Comparison of ENCODE assay signal across 12 cellular contexts in the genomic region with DNA sequence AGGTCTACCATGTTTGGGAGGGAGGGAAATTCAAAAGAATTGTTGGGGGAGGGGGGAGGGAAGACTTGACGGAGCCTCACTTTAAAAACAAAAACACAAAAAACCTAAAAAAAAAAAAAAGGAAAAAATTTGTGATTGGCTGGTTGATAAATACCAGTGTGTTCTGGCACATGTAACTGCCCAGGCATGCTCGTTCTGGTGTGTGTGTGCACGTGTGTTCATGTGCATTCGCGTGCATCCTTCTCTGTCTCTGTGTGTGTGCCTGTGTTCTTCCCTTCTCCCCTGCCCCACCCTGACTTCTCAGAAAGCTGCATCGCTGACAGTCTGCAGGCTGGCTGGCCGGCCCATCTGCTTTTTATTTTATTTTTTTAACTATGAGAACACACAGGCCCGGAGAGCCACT. TPM values are rescaled to one million over a fixed set of nuclear protein-coding genes. Genes with fewer than 3 reads are reported as not detected.
DNase-seq lines count a peak whose midpoint lies in the region; ATAC-seq and TF ChIP-seq lines count a peak whose summit lies in the region.
"Had no signal": no experiment of that assay in that cellular context is flagged by ENCODE, and none has a peak within 500 bp of the region (broad histone marks: within the 10 kb centered on the region; RNA-seq: fewer than 3 reads in every experiment).

No MANE protein-coding gene starts in this region.

- H3K27me3 Mint-ChIP-seq in activated T-helper 2 cell treated with anti-CD3 and anti-CD28 coated beads, Interferon-gamma antibody, Interleukin-2, Interleukin-4, amounts not matched to agents 10 μg/mL and 5 μg/mL and 100 μg/mL, durations not matched to agents 14 hours and 24 hours and 36 hours (ENCODE audit: low read depth) = no peaks in the 10 kb centered on the region

- no peak for TF ChIP-seq POLR2A in vagina (IDR thresholded peaks at IDR 0.05)

- peaks cover 51% of the 10 kb centered on the region for H3K36me3 Mint-ChIP-seq in activated T-helper 2 cell treated with anti-CD3 and anti-CD28 coated beads, Interferon-gamma antibody, Interleukin-2, Interleukin-4, amounts not matched to agents 10 μg/mL and 5 μg/mL and 100 μg/mL, durations not matched to agents 14 hours and 24 hours and 36 hours (ENCODE audit: low read depth)

- intact Hi-C loops in activated T-helper 2 cell treated with anti-CD3 and anti-CD28 coated beads, Interferon-gamma antibody, Interleukin-2, Interleukin-4, amounts not matched to agents 10 μg/mL and 5 μg/mL and 100 μg/mL, durations not matched to agents 14 hours and 24 hours and 36 hours (cut with micrococcal nuclease) = loop anchor here (2.0 to 10.0 kb wide), 2 partner anchors 23 to 419 kb away; a partner anchor contains a TSS
- intact Hi-C loops in lower lobe of right lung (cut with DNase I) = no loop called here
- intact Hi-C loops in vagina (cut with DNase I) = no loop called here

- no peak overlapping the region for H3K4me3 ChIP-seq in lower lobe of right lung
- H3K4me3 ChIP-seq in vagina = no peak overlapping the region
- H3K4me3 ChIP-seq: smooth muscle cell had no signal

- no peaks in the 10 kb centered on the region for H3K9me3 Mint-ChIP-seq in activated T-helper 2 cell treated with anti-CD3 and anti-CD28 coated beads, Interferon-gamma antibody, Interleukin-2, Interleukin-4, amounts not matched to agents 10 μg/mL and 5 μg/mL and 100 μg/mL, durations not matched to agents 14 hours and 24 hours and 36 hours

- H3K27ac ChIP-seq in lower lobe of right lung (peak overlapping the region; percentile 53), vagina (peak overlapping the region; percentile 45)

- no peaks in the 10 kb centered on the region for H3K27me3 ChIP-seq in lower lobe of right lung (ENCODE audit: low read depth)
- no peaks in the 10 kb centered on the region for H3K27me3 ChIP-seq in vagina

- H3K9me3 ChIP-seq in lower lobe of right lung (no peaks in the 10 kb centered on the region), vagina (no peaks in the 10 kb centered on the region)

- peak; percentile 36 for DNase-seq in stimulated activated CD4-positive, alpha-beta T cell treated with anti-CD3 and anti-CD28 coated beads, Interleukin-15, amount 100 ng/mL, for 24 hours
- no peak for DNase-seq in stimulated activated CD4-positive, alpha-beta T cell treated with anti-CD3 and anti-CD28 coated beads, Interleukin-1b, Interleukin-23, amount 100 ng/mL, for 48 hours
- peak; percentile 37 for DNase-seq in activated T-helper 2 cell treated with anti-CD3 and anti-CD28 coated beads, Interferon-gamma antibody, Interleukin-2, Interleukin-4, amounts not matched to agents 10 μg/mL and 5 μg/mL and 100 μg/mL, durations not matched to agents 14 hours and 24 hours and 36 hours (ENCODE audit: low spot score)
- DNase-seq in lower lobe of right lung = no peak
- DNase-seq in vagina (ENCODE audit: extremely low spot score in 2 of 2) = no peak
- DNase-seq in NCI-H1417 treated with DMSO at 0.1 percent for 48 hours (lab: John Stamatoyannopoulos, UW) = no peak
- DNase-seq: AML-193, NCI-H1694 treated with DMSO at 0.1 percent for 48 hours, OCI-M1 had no signal

- TF ChIP-seq CTCF in lower lobe of right lung (IDR thresholded peaks at IDR 0.05) (no peak), vagina (IDR thresholded peaks at IDR 0.05) (no peak)

- H3K4me1 Mint-ChIP-seq in activated T-helper 2 cell treated with anti-CD3 and anti-CD28 coated beads, Interferon-gamma antibody, Interleukin-2, Interleukin-4, amounts not matched to agents 10 μg/mL and 5 μg/mL and 100 μg/mL, durations not matched to agents 14 hours and 24 hours and 36 hours (ENCODE audit: low read depth) = peaks cover 71% of the 10 kb centered on the region

- peak overlapping the region; percentile 75 for H3K4me3 Mint-ChIP-seq in activated T-helper 2 cell treated with anti-CD3 and anti-CD28 coated beads, Interferon-gamma antibody, Interleukin-2, Interleukin-4, amounts not matched to agents 10 μg/mL and 5 μg/mL and 100 μg/mL, durations not matched to agents 14 hours and 24 hours and 36 hours (ENCODE audit: low read depth)

- peaks cover 18% of the 10 kb centered on the region for H3K4me1 ChIP-seq in lower lobe of right lung
- peaks cover 11% of the 10 kb centered on the region for H3K4me1 ChIP-seq in vagina

- ATAC-seq in lower lobe of right lung (no peak), HG02852 (IDR thresholded peaks at IDR 0.05; ENCODE audit: unreplicated experiment) (no peak), HG02798 (IDR thresholded peaks at IDR 0.05; ENCODE audit: poor library complexity, unreplicated experiment) (no peak)

- H3K36me3 ChIP-seq in lower lobe of right lung = peaks cover 70% of the 10 kb centered on the region
- H3K36me3 ChIP-seq in vagina = peaks cover 0 to 40% of the 10 kb centered on the region in 2 donors

- H3K27ac Mint-ChIP-seq in activated T-helper 2 cell treated with anti-CD3 and anti-CD28 coated beads, Interferon-gamma antibody, Interleukin-2, Interleukin-4, amounts not matched to agents 10 μg/mL and 5 μg/mL and 100 μg/mL, durations not matched to agents 14 hours and 24 hours and 36 hours = peak overlapping the region; percentile 97

RNA-seq across cellular contexts. Expression of a gene that starts 22.6 kb away (rescaled TPM):
- 142 and 160 TPM in 2 replicates for total RNA-seq in activated T-helper 2 cell treated with anti-CD3 and anti-CD28 coated beads, Interferon-gamma antibody, Interleukin-2, Interleukin-4, amounts not matched to agents 10 μg/mL and 5 μg/mL and 100 μg/mL, durations not matched to agents 14 hours and 24 hours and 36 hours
- 38.1 TPM for total RNA-seq in lower lobe of right lung
- 41.0 TPM for total RNA-seq in vagina

RNA-seq across cellular contexts. Expression of a gene that starts 46.7 kb away (rescaled TPM):
- total RNA-seq in activated T-helper 2 cell treated with anti-CD3 and anti-CD28 coated beads, Interferon-gamma antibody, Interleukin-2, Interleukin-4, amounts not matched to agents 10 μg/mL and 5 μg/mL and 100 μg/mL, durations not matched to agents 14 hours and 24 hours and 36 hours = 48.7 and 50.3 TPM in 2 replicates
- 80.3 TPM for total RNA-seq in lower lobe of right lung
- total RNA-seq in vagina = 75.6 TPM

Comparison
In these comparisons a context has a peak if more than half of its experiments do, and no peak if none do; other contexts are left out.
1. DNase-seq: peak in stimulated activated CD4-positive, alpha-beta T cell treated with anti-CD3 and anti-CD28 coated beads, Interleukin-15, amount 100 ng/mL, for 24 hours (single experiment) and activated T-helper 2 cell treated with anti-CD3 and anti-CD28 coated beads, Interferon-gamma antibody, Interleukin-2, Interleukin-4, amounts not matched to agents 10 μg/mL and 5 μg/mL and 100 μg/mL, durations not matched to agents 14 hours and 24 hours and 36 hours (single experiment); none in stimulated activated CD4-positive, alpha-beta T cell treated with anti-CD3 and anti-CD28 coated beads, Interleukin-1b, Interleukin-23, amount 100 ng/mL, for 48 hours (single experiment), lower lobe of right lung (single experiment), vagina (0 of 2) and NCI-H1417 treated with DMSO at 0.1 percent for 48 hours (single experiment).